ENCODE assay signal across 2 cellular contexts in the genomic region with DNA sequence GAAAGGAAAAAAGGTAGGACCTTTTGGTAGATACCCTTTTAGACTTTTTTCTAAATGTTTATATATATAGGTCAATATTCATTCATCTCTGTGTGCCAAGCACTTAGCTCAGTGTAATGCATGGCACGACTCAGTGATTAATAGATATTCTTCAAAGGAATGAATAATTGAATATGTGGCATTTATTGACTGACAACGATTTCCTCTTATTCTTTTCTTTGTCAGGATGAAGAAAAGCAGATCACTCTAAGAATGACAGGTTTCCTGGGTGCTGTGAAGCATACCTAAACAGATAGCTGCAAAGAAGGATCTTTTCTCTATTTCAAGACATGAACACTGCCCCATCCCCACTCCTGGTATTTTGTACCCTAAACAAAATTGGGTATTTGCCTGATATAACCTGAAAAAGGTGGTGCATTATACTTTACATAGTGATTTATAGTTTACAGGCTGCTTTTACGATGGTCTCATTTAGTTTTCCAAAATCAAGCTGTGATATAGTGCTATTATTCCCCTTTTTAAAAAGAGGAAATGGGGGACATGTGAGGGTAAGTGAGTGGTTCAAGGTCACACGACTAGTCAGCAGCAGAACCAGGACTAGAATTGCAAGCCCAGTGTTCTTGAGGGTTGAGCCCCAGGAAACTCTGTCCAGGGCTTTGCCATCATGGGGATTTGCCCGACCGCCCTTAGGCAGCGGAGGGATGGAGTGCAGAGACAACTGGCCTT.
A peak's percentile ranks its signal among the peaks of the same experiment; 100 is the strongest.
TF ChIP-seq lines count a peak whose summit lies in the region.

No MANE protein-coding gene starts in this region.

TF ChIP-seq in HepG2, 621 proteins besides CTCF, POLR2A, EP300 and RAD21:
- TF ChIP-seq ZNF138 (CRISPR knock-in tag; IDR thresholded peaks at IDR 0.05; ENCODE audit: low read depth): no peak
- TF ChIP-seq ZNF296 (CRISPR knock-in tag; conservative IDR thresholded peaks at IDR 0.05): no peak
- TF ChIP-seq ZNF530 (CRISPR knock-in tag; IDR thresholded peaks at IDR 0.05; ENCODE audit: low read depth): no peak
- TF ChIP-seq, protein P1, sequence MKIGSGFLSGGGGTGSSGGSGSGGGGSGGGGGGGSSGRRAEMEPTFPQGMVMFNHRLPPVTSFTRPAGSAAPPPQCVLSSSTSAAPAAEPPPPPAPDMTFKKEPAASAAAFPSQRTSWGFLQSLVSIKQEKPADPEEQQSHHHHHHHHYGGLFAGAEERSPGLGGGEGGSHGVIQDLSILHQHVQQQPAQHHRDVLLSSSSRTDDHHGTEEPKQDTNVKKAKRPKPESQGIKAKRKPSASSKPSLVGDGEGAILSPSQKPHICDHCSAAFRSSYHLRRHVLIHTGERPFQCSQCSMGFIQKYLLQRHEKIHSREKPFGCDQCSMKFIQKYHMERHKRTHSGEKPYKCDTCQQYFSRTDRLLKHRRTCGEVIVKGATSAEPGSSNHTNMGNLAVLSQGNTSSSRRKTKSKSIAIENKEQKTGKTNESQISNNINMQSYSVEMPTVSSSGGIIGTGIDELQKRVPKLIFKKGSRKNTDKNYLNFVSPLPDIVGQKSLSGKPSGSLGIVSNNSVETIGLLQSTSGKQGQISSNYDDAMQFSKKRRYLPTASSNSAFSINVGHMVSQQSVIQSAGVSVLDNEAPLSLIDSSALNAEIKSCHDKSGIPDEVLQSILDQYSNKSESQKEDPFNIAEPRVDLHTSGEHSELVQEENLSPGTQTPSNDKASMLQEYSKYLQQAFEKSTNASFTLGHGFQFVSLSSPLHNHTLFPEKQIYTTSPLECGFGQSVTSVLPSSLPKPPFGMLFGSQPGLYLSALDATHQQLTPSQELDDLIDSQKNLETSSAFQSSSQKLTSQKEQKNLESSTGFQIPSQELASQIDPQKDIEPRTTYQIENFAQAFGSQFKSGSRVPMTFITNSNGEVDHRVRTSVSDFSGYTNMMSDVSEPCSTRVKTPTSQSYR (CRISPR knock-in tag; IDR thresholded peaks at IDR 0.05; ENCODE audit: borderline replicate concordance): no peak
- TF ChIP-seq CBFB (CRISPR knock-in tag; IDR thresholded peaks at IDR 0.05): no peak
- no peak for TF ChIP-seq ZNF335 (CRISPR knock-in tag; IDR thresholded peaks at IDR 0.05)
- TF ChIP-seq ZNF558 (CRISPR knock-in tag; IDR thresholded peaks at IDR 0.05; ENCODE audit: borderline replicate concordance): no peak
- TF ChIP-seq ZNF207 (IDR thresholded peaks at IDR 0.05; ENCODE audit: borderline replicate concordance): no peak
- TF ChIP-seq XBP1 (CRISPR knock-in tag; IDR thresholded peaks at IDR 0.05): no peak
- no peak for TF ChIP-seq RELA (CRISPR knock-in tag; IDR thresholded peaks at IDR 0.05)
- no peak for TF ChIP-seq ZSCAN25 (CRISPR knock-in tag; IDR thresholded peaks at IDR 0.05)
- no peak for TF ChIP-seq ZNF724P (CRISPR knock-in tag; IDR thresholded peaks at IDR 0.05; ENCODE audit: borderline replicate concordance)
- TF ChIP-seq ZNF333 (CRISPR knock-in tag; IDR thresholded peaks at IDR 0.05; ENCODE audit: borderline replicate concordance): no peak
- TF ChIP-seq ZNF781 (CRISPR knock-in tag; IDR thresholded peaks at IDR 0.05; ENCODE audit: borderline replicate concordance, not compliant biosample characterization): no peak
- TF ChIP-seq, protein P2, sequence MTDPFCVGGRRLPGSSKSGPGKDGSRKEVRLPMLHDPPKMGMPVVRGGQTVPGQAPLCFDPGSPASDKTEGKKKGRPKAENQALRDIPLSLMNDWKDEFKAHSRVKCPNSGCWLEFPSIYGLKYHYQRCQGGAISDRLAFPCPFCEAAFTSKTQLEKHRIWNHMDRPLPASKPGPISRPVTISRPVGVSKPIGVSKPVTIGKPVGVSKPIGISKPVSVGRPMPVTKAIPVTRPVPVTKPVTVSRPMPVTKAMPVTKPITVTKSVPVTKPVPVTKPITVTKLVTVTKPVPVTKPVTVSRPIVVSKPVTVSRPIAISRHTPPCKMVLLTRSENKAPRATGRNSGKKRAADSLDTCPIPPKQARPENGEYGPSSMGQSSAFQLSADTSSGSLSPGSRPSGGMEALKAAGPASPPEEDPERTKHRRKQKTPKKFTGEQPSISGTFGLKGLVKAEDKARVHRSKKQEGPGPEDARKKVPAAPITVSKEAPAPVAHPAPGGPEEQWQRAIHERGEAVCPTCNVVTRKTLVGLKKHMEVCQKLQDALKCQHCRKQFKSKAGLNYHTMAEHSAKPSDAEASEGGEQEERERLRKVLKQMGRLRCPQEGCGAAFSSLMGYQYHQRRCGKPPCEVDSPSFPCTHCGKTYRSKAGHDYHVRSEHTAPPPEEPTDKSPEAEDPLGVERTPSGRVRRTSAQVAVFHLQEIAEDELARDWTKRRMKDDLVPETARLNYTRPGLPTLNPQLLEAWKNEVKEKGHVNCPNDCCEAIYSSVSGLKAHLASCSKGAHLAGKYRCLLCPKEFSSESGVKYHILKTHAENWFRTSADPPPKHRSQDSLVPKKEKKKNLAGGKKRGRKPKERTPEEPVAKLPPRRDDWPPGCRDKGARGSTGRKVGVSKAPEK (CRISPR knock-in tag; IDR thresholded peaks at IDR 0.05; ENCODE audit: borderline replicate concordance): no peak
- TF ChIP-seq BCL6 (CRISPR knock-in tag; IDR thresholded peaks at IDR 0.05): no peak
- no peak for TF ChIP-seq ZNF30 (CRISPR knock-in tag; IDR thresholded peaks at IDR 0.05)

TF ChIP-seq in SK-N-SH treated with all-trans-retinoic acid at 6 μM for 48 hours, 23 proteins besides CTCF, POLR2A, EP300 and RAD21:
- TF ChIP-seq OSR1 (CRISPR knock-in tag; IDR thresholded peaks at IDR 0.05): no peak
- TF ChIP-seq ISL1 (CRISPR knock-in tag; IDR thresholded peaks at IDR 0.05): peak; percentile 80
